ENCODE assay signal across 11 cellular contexts in the genomic region with DNA sequence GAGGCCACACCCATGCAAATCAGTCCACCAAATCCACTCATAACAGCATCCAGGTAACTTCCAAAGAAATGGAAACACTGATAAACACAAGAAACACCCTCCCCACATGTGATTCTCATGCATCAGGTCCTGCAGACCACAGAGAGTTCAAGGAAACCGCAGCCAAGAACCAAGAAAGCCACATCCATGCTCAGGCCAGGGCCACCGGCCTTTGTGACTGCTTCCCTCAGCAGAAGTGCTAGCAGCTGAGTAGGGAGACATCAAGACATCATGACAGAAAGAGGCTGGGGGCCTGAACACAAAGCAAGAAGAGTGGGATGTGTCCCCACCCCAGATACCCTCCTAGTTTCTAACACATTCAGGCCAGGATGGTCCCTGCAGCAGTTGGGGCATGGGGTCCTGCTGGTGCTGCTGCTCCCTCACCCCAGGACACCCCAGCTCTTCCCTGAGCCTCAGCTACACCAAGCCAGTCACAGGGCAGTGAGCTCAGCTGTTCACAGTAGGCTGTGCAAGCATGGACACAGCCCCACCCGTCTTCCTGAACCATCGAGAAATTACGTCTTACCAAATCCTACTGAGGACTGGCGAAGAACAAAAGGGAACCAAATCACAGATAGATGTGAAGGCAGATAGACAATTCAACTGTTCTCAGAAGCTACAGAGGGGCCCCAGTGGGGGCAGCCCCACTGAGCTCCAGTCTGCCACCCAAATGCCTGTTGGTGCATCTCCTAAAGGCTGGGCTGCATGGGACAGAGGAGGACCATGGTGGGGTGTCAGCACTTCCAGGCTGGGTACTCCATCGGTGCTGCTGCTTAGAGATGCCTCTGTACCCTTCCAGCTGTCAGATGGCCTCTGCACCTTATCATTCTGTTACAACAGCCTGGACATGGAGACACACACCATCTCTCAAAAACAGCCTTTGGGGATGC.
DNase-seq lines count a peak whose midpoint lies in the region; ATAC-seq, FAIRE-seq and TF ChIP-seq lines count a peak whose summit lies in the region.
"Had no signal": no experiment of that assay in that cellular context is flagged by ENCODE, and none has a peak within 500 bp of the region (broad histone marks: within the 10 kb centered on the region; RNA-seq: fewer than 3 reads in every experiment).

No MANE protein-coding gene starts in this region.

- no peak for TF ChIP-seq EP300 in tibial nerve (IDR thresholded peaks at IDR 0.05)

- H4K20me1 ChIP-seq in BLaER1 treated with 17β-estradiol and CSF1 and Interleukin-3, amounts not matched to agents 10 nM and 100 nM, result peaks cover 79 to 98% (median 90%) of the 10 kb centered on the region in 11 experiments

- peak overlapping the region in 1 of 11 experiments; percentile 15; a peak in 1 of 22 replicates for H3K27ac ChIP-seq in BLaER1 treated with 17β-estradiol and CSF1 and Interleukin-3, amounts not matched to agents 10 nM and 100 nM
- H3K27ac ChIP-seq in KOPT-K1 (ENCODE audit: low read depth, low read length, poor library complexity, severe bottlenecking) (peak overlapping the region; percentile 76), tibial nerve (no peak overlapping the region)

- TF ChIP-seq POLR2A in tibial nerve (IDR thresholded peaks at IDR 0.05), result no peak

- ATAC-seq in esophagus mucosa, result peak; percentile 48
- ATAC-seq: left lobe of liver, right cardiac atrium had no signal

- H3K36me3 ChIP-seq in BLaER1 treated with 17β-estradiol and CSF1 and Interleukin-3, amounts not matched to agents 10 nM and 100 nM, result peaks cover 3 to 46% (median 22%) of the 10 kb centered on the region in 11 experiments; a peak in 16 of 22 replicates
- H3K36me3 ChIP-seq in KOPT-K1 (ENCODE audit: insufficient read depth, low read length) (peaks cover 20% of the 10 kb centered on the region), tibial nerve (peaks cover 0 to 9% (median 0%) of the 10 kb centered on the region in 3 donors)

- peak; percentile 84 for FAIRE-seq in GM19239 (lab: Jason Lieb, UNC)

- WGBS in tibial nerve, 2 donors, result 85 to 87% methylated on average over 7 of the region's 7 CpGs

- H3K27me3 ChIP-seq in BLaER1 treated with 17β-estradiol and CSF1 and Interleukin-3, amounts not matched to agents 10 nM and 100 nM, result peaks cover 0 to 18% (median 5%) of the 10 kb centered on the region in 11 experiments; a peak in 9 of 22 replicates
- H3K27me3 ChIP-seq in tibial nerve, result no peaks in the 10 kb centered on the region

- H3K4me2 ChIP-seq in BLaER1 treated with 17β-estradiol and CSF1 and Interleukin-3, amounts not matched to agents 10 nM and 100 nM, result peak overlapping the region; percentile 71 to 90 (median 81)

- TF ChIP-seq CTCF in tibial nerve (IDR thresholded peaks at IDR 0.05), result no peak

- H3K4me3 ChIP-seq in BLaER1 treated with 17β-estradiol and CSF1 and Interleukin-3, amounts not matched to agents 10 nM and 100 nM, result no peak overlapping the region
- no peak overlapping the region for H3K4me3 ChIP-seq in tibial nerve

- 0 out of 22 replicates have a peak, but pooled peaks cover 0 to 5% (median 0%) of the 10 kb centered on the region in 11 experiments for H3K9me3 ChIP-seq in BLaER1 treated with 17β-estradiol and CSF1 and Interleukin-3, amounts not matched to agents 10 nM and 100 nM (replicated peaks in 1 of 11)
- H3K9me3 ChIP-seq in KOPT-K1 (ENCODE audit: insufficient read depth, low read length, poor library complexity, severe bottlenecking) (no peaks in the 10 kb centered on the region), tibial nerve (no peaks in the 10 kb centered on the region)

- H3K9ac ChIP-seq in BLaER1 treated with 17β-estradiol and CSF1 and Interleukin-3, amounts not matched to agents 10 nM and 100 nM, result peak overlapping the region in 5 of 11 experiments; percentile 15 to 30 (median 28); a peak in 5 of 22 replicates

- DNase-seq in GM19239 (ENCODE audit: insufficient read length, low spot score) (peak; percentile 48), NCI-H2196 treated with DMSO at 0.1 percent for 48 hours (lab: John Stamatoyannopoulos, UW; ENCODE audit: unreplicated experiment) (no peak), DMS 273 (lab: John Stamatoyannopoulos, UW; ENCODE audit: unreplicated experiment) (no peak), tibial nerve (ENCODE audit: low spot score in 2 of 2) (no peak), NCI-H2171 treated with DMSO at 0.1 percent for 48 hours (lab: John Stamatoyannopoulos, UW) (no peak)
- DNase-seq: C1 segment of cervical spinal cord, right cardiac atrium had no signal

- H3K4me1 ChIP-seq in BLaER1 treated with 17β-estradiol and CSF1 and Interleukin-3, amounts not matched to agents 10 nM and 100 nM, result peaks cover 36 to 54% (median 48%) of the 10 kb centered on the region in 10 experiments
- peaks cover 0 to 16% (median 0%) of the 10 kb centered on the region in 4 donors for H3K4me1 ChIP-seq in tibial nerve
